Comparison of ENCODE assay signal across 21 cellular contexts in the genomic region with DNA sequence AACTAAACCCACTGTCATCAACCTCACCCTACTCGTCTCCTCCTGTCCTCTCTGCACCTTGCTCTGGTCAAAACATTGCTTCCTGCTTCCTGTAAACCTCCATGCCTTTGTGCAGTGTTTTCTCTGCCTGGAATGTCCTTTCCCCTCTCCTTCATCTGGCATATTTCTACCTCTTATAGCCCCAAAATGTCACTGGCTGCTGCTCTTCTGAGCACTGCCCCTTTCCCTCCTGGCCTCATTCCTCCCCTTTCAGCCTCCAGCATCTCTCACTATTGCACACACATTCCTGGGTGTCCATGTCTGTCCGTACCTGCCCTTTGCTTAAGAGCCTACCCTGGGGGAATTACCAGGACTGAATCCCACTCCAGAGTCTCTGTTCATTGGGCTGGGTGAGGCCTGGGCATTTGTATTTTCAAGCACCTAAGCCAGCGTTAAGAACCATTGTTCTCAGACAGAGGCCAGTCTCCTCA.
DNase-seq lines count a peak whose midpoint lies in the region; TF ChIP-seq lines count a peak whose summit lies in the region.
"Had no signal": no experiment of that assay in that cellular context is flagged by ENCODE, and none has a peak within 500 bp of the region (broad histone marks: within the 10 kb centered on the region; RNA-seq: fewer than 3 reads in every experiment).

No MANE protein-coding gene starts in this region.

- TF ChIP-seq CTCF in OCI-LY7 (conservative IDR thresholded peaks at IDR 0.05; ENCODE audit: low read length) (no peak), epithelial cell of esophagus (IDR thresholded peaks at IDR 0.05; ENCODE audit: insufficient read depth, low read depth, low read length, missing control alignments) (no peak)

- no peak overlapping the region for H2BK120ac ChIP-seq in trophoblast cell (ENCODE audit: insufficient read depth, low read length, poor library complexity)

- H3K27me3 ChIP-seq in trophoblast cell (ENCODE audit: insufficient read depth, low read length): no peaks in the 10 kb centered on the region
- H3K27me3 ChIP-seq: spleen, upper lobe of right lung had no signal

- DNase-seq in ELR (ENCODE audit: low read depth): peak; percentile 29
- DNase-seq in OCI-LY7 (ENCODE audit: low spot score): no peak
- DNase-seq in epithelial cell of esophagus (ENCODE audit: low read depth): peak; percentile 62
- DNase-seq in trophoblast cell: peak; percentile 12 to 24
- DNase-seq in NCI-H2107 treated with DMSO at 0.1 percent for 48 hours (lab: John Stamatoyannopoulos, UW; ENCODE audit: unreplicated experiment): no peak
- no peak for DNase-seq in cortex of kidney (lab: John Stamatoyannopoulos, UW)
- DNase-seq in posterior cingulate gyrus: no peak
- no peak for DNase-seq in KG1 (lab: John Stamatoyannopoulos, UW)
- DNase-seq: activated CD8-positive, alpha-beta T cell treated with anti-CD3 and anti-CD28 coated beads, Interleukin-2, amount 10 ng/mL, durations not matched to agents 7 days and 5 days; activated naive CD4-positive, alpha-beta T cell treated with anti-CD3 and anti-CD28 coated beads for 36 hours; activated T-cell treated with anti-CD3 and anti-CD28 coated beads, Interleukin-2, amount 50 U/mL, for 24 hours; AML-193; effector CD4-positive, alpha-beta T cell; NCI-H187; NCI-H2227 treated with DMSO at 0.1 percent for 48 hours; NK-92 treated with Interleukin-12 subunit alpha and Interleukin-12 subunit beta, amount 100 ng/mL, for 24 hours; spleen; stimulated activated CD4-positive, alpha-beta T cell treated with anti-CD3 and anti-CD28 coated beads, Interleukin-4, amount 100 ng/mL, for 24 hours; upper lobe of right lung had no signal

- H3K14ac ChIP-seq in trophoblast cell (ENCODE audit: low read length): no peak overlapping the region

- H2BK12ac ChIP-seq in trophoblast cell (ENCODE audit: low read length): no peak overlapping the region

- intact Hi-C loops in OCI-LY7 (cut with micrococcal nuclease; ENCODE audit: unreplicated experiment): no loop called here
- intact Hi-C loops in posterior cingulate gyrus (cut with DNase I): no loop called here

- H3K4me2 ChIP-seq in OCI-LY7 (ENCODE audit: low read length) (no peak overlapping the region), trophoblast cell (ENCODE audit: low read length) (no peak overlapping the region)

- peak overlapping the region; percentile 25 for H4K8ac ChIP-seq in trophoblast cell (ENCODE audit: low read depth, low read length)

- H2AK5ac ChIP-seq in trophoblast cell (ENCODE audit: low read length): no peak overlapping the region

- H3K27ac ChIP-seq in OCI-LY7 (ENCODE audit: low read depth, low read length, poor library complexity, severe bottlenecking) (no peak overlapping the region), trophoblast cell (ENCODE audit: low read depth, low read length) (peak overlapping the region; percentile 59)
- H3K27ac ChIP-seq: HL-60, prostate gland, spleen, upper lobe of right lung had no signal

- H3K79me1 ChIP-seq in trophoblast cell (ENCODE audit: low read length): peaks cover 3% of the 10 kb centered on the region

- H2AFZ ChIP-seq in OCI-LY7 (ENCODE audit: low read length): peak overlapping the region; percentile 11; the same call in 1 of the 2 replicates
- no peak overlapping the region for H2AFZ ChIP-seq in trophoblast cell (ENCODE audit: insufficient read depth, low read length, poor library complexity)

- CTCF ChIA-PET in OCI-LY7 (lab: Charles Lee; ENCODE audit: unreplicated experiment): no interaction called here

- H3K4me1 ChIP-seq in OCI-LY7 (ENCODE audit: insufficient read depth, low read length, poor library complexity, severe bottlenecking) (peaks cover 3% of the 10 kb centered on the region), trophoblast cell (ENCODE audit: control insufficient read depth in 1 of 2, insufficient read depth in 2 of 2, low read length in 2 of 2) (peaks cover 4 to 10% of the 10 kb centered on the region in 2 experiments)
- H3K4me1 ChIP-seq: prostate gland, spleen, upper lobe of right lung had no signal

- H2BK5ac ChIP-seq in trophoblast cell (ENCODE audit: low read depth, low read length, poor library complexity): peak overlapping the region; percentile 78

- POLR2A ChIA-PET in OCI-LY7 (lab: Charles Lee): no interaction called here

- no CpG with 5 or more reads among the region's 3 CpGs for WGBS in trophoblast cell (ENCODE audit: extremely low coverage, insufficient coverage, insufficient read length)

- H4K20me1 ChIP-seq in OCI-LY7 (ENCODE audit: insufficient read depth, low read length): no peaks in the 10 kb centered on the region

- BruUV-seq in OCI-LY7 (replicated peaks; lab: Mats Ljungman, UMichigan): no TSS peak

- no peaks in the 10 kb centered on the region for H3K36me3 ChIP-seq in OCI-LY7 (ENCODE audit: insufficient read depth, low read length)
- no peaks in the 10 kb centered on the region for H3K36me3 ChIP-seq in trophoblast cell (ENCODE audit: control insufficient read depth in 1 of 2, insufficient read depth in 2 of 2, low read length in 2 of 2)
- H3K36me3 ChIP-seq: prostate gland, spleen, upper lobe of right lung had no signal

- H3K9me3 ChIP-seq in OCI-LY7 (ENCODE audit: low read length) (peaks cover 5% of the 10 kb centered on the region; the same call in 1 of the 2 replicates), trophoblast cell (ENCODE audit: insufficient read depth, low read depth, low read length) (no peaks in the 10 kb centered on the region)
- H3K9me3 ChIP-seq: prostate gland, spleen, upper lobe of right lung had no signal

- no peak overlapping the region for H3K18ac ChIP-seq in trophoblast cell (ENCODE audit: low read length)

- no peak overlapping the region for H3K23ac ChIP-seq in trophoblast cell (ENCODE audit: low read length)

- H4K12ac ChIP-seq in trophoblast cell (ENCODE audit: low read depth, low read length): no peak overlapping the region

- peak overlapping the region; percentile 46 for H4K91ac ChIP-seq in trophoblast cell (ENCODE audit: low read depth, low read length)

- H3K79me2 ChIP-seq in OCI-LY7 (ENCODE audit: insufficient read depth, low read depth, low read length) (no peaks in the 10 kb centered on the region), trophoblast cell (ENCODE audit: control insufficient read depth, insufficient read depth, low read length, poor library complexity) (no peaks in the 10 kb centered on the region)

- H3K4ac ChIP-seq in trophoblast cell (ENCODE audit: low read depth, low read length): no peak overlapping the region

- H3K4me3 ChIP-seq in OCI-LY7 (ENCODE audit: low read depth, low read length, poor library complexity, severe bottlenecking) (no peak overlapping the region), epithelial cell of esophagus (ENCODE audit: low read length) (no peak overlapping the region), trophoblast cell (ENCODE audit: low read depth, low read length) (no peak overlapping the region)
- H3K4me3 ChIP-seq: prostate gland, spleen, upper lobe of right lung had no signal

- H3K9me2 ChIP-seq in OCI-LY7 (ENCODE audit: insufficient read depth, low read length): no peaks in the 10 kb centered on the region

- H3K9ac ChIP-seq in trophoblast cell (ENCODE audit: low read length): no peak overlapping the region

Comparison
In these comparisons a context has a peak if more than half of its experiments do, and no peak if none do; other contexts are left out.
1. DNase-seq: peak in ELR (single experiment), epithelial cell of esophagus (single experiment) and trophoblast cell (2 of 2); none in OCI-LY7 (single experiment), NCI-H2107 treated with DMSO at 0.1 percent for 48 hours (single experiment), cortex of kidney (single experiment), posterior cingulate gyrus (0 of 10) and KG1 (single experiment).